In genomic region chr3:115651089-115651488, GRCh38 we compare ENCODE assay signal across 13 cellular contexts.
DNase-seq lines count a peak whose midpoint lies in the region; ATAC-seq and TF ChIP-seq lines count a peak whose summit lies in the region.
"Had no signal": no experiment of that assay in that cellular context is flagged by ENCODE, and none has a peak within 500 bp of the region (broad histone marks: within the 10 kb centered on the region; RNA-seq: fewer than 3 reads in every experiment).

No MANE protein-coding gene starts in this region.

- no peaks in the 10 kb centered on the region for H3K27me3 ChIP-seq in OCI-LY3 (ENCODE audit: low read depth, low read length)
- H3K27me3 ChIP-seq: heart left ventricle had no signal

- H3K27ac ChIP-seq in OCI-LY3 (ENCODE audit: low read length) = peak overlapping the region; percentile 87
- H3K27ac ChIP-seq: heart left ventricle, lower lobe of right lung had no signal

- H3K9me3 ChIP-seq in OCI-LY3 (ENCODE audit: insufficient read depth, low read length) = no peaks in the 10 kb centered on the region
- H3K9me3 ChIP-seq: heart left ventricle, lower lobe of right lung had no signal

- H3K4me2 ChIP-seq in OCI-LY3 (ENCODE audit: low read length) = peak overlapping the region; percentile 66

- ATAC-seq in GM18858 (IDR thresholded peaks at IDR 0.05; ENCODE audit: unreplicated experiment) (peak; percentile 60), GM21717 (IDR thresholded peaks at IDR 0.05; ENCODE audit: unreplicated experiment) (peak; percentile 73), HG03175 (IDR thresholded peaks at IDR 0.05; ENCODE audit: unreplicated experiment) (peak; percentile 63)
- ATAC-seq: heart left ventricle, lower lobe of right lung, Right ventricle myocardium inferior had no signal

- no peak for TF ChIP-seq CTCF in OCI-LY3 (IDR thresholded peaks at IDR 0.05; ENCODE audit: low read depth, low read length)

- H4K20me1 ChIP-seq in OCI-LY3 (ENCODE audit: insufficient read depth, low read length) = no peaks in the 10 kb centered on the region

- H3K4me3 ChIP-seq in OCI-LY3 (ENCODE audit: low read length) = peak overlapping the region; percentile 25
- H3K4me3 ChIP-seq: heart left ventricle, lower lobe of right lung had no signal

- H2AFZ ChIP-seq in OCI-LY3 (ENCODE audit: low read depth, low read length) = peak overlapping the region; percentile 10

- no peaks in the 10 kb centered on the region for H3K36me3 ChIP-seq in OCI-LY3 (replicated peaks; ENCODE audit: low read depth, low read length)
- H3K36me3 ChIP-seq: heart left ventricle, lower lobe of right lung had no signal

- no peaks in the 10 kb centered on the region for H3K79me2 ChIP-seq in OCI-LY3 (ENCODE audit: low read length)

- peak overlapping the region; percentile 51 for H3K9ac ChIP-seq in OCI-LY3 (ENCODE audit: low read length)

- no peak for DNase-seq in activated CD4-positive, alpha-beta T cell treated with anti-CD3 and anti-CD28 coated beads for 1 hour
- no peak for DNase-seq in SW 1271 (lab: John Stamatoyannopoulos, UW)
- no peak for DNase-seq in NCI-H1436 (lab: John Stamatoyannopoulos, UW)
- no peak for DNase-seq in NCI-H2227 (lab: John Stamatoyannopoulos, UW; ENCODE audit: unreplicated experiment)
- DNase-seq: EL, heart left ventricle, lower lobe of right lung, NCI-H345 had no signal

- peaks cover 64% of the 10 kb centered on the region for H3K4me1 ChIP-seq in OCI-LY3 (ENCODE audit: low read length)
- H3K4me1 ChIP-seq: lower lobe of right lung had no signal
